Comparison of ENCODE assay signal across 14 cellular contexts in the genomic region with DNA sequence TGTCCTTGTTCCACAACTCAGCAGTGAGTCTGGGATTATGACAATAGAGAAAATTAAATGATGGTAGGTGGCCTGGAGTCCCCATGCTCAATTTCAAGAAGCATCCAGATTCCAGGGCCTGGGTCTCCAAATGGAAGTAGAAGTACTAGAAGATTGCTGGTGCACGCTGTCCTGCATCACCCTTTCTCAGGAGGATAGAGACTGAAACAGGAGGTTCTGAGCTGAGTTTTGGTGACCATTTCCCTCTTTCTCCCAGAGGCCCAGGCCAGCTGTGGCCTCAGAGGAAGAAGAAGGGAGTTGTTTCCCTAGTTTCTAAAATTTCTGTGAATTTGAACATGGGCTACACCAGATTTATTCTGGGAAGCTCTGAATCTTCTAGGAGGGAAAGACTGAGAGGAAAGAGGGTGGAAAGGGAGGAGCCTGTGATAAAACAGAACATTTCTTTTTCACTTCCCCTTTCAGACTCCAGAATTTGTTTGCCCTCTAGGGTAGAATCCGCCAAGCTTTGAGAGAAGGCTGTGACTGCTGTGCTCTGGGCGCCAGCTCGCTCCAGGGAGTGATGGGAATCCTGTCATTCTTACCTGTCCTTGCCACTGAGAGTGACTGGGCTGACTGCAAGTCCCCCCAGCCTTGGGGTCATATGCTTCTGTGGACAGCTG. TPM values are rescaled to one million over a fixed set of nuclear protein-coding genes. Genes with fewer than 3 reads are reported as not detected.
A peak's percentile ranks its signal among the peaks of the same experiment; 100 is the strongest.
DNase-seq lines count a peak whose midpoint lies in the region; ATAC-seq and TF ChIP-seq lines count a peak whose summit lies in the region.
"Not testable (repeated sequence)": the region's sequence is repeated elsewhere in the genome, so short reads cannot be mapped to it uniquely, and the experiment has no call there.
"Had no signal": no experiment of that assay in that cellular context is flagged by ENCODE, and none has a peak within 500 bp of the region (broad histone marks: within the 10 kb centered on the region; RNA-seq: fewer than 3 reads in every experiment).

No MANE protein-coding gene starts in this region.

- not testable (repeated sequence) for H3K27me3 ChIP-seq in left lung

- H3K27ac ChIP-seq in left lung = not testable (repeated sequence)

- H3K9me3 ChIP-seq in left lung = not testable (repeated sequence)

- intact Hi-C loops in left lung (cut with DNase I) = not testable (repeated sequence)

- not testable (repeated sequence) for TF ChIP-seq CTCF in left lung (IDR thresholded peaks at IDR 0.05)

- peak; percentile 77 for ATAC-seq in GM18498 (IDR thresholded peaks at IDR 0.05; ENCODE audit: unreplicated experiment)
- peak; percentile 73 for ATAC-seq in GM18909 (IDR thresholded peaks at IDR 0.05; ENCODE audit: poor library complexity, unreplicated experiment)
- ATAC-seq in GM19468 (IDR thresholded peaks at IDR 0.05; ENCODE audit: extremely low read depth, unreplicated experiment) = peak; percentile 57
- ATAC-seq in GM21737 (IDR thresholded peaks at IDR 0.05; ENCODE audit: unreplicated experiment) = peak; percentile 54
- peak; percentile 82 for ATAC-seq in HG02885 (IDR thresholded peaks at IDR 0.05; ENCODE audit: poor library complexity, unreplicated experiment)
- peak; percentile 74 for ATAC-seq in HG03139 (IDR thresholded peaks at IDR 0.05; ENCODE audit: unreplicated experiment)
- peak; percentile 60 for ATAC-seq in HG03565 (IDR thresholded peaks at IDR 0.05; ENCODE audit: unreplicated experiment)
- peak; percentile 45 for ATAC-seq in left lung

- H3K36me3 ChIP-seq in left lung = not testable (repeated sequence)

- H3K4me3 ChIP-seq in left lung = not testable (repeated sequence)

- DNase-seq in left lung = not testable (repeated sequence)

- H3K4me1 ChIP-seq in left lung = not testable (repeated sequence)

RNA-seq across cellular contexts. Expression of gene FCGR3A, which starts 31.4 kb away (rescaled TPM):
- total RNA-seq in left lung = 100 to 1,000 TPM in 1 of 2 donors, 10 to 100 TPM in 1; 56.3 to 237 TPM
- total RNA-seq: activated T-helper 17 cell treated with anti-CD3 and anti-CD28 coated beads, Interleukin-2, amount 50 U/mL, for 72 hours; astrocyte; GM23248; HT1080; progenitor cell of endocrine pancreas; T-helper 2 cell treated with Interferon-gamma antibody and Interleukin-4, amounts not matched to agents 100 ng/mL and 5 ng/mL, for 36 hours had no signal

RNA-seq across cellular contexts. Expression of gene FCGR3B, which starts 50.0 kb away (rescaled TPM):
- total RNA-seq in left lung = 10 to 100 TPM in 1 of 2 donors, 1 to 10 TPM in 1; 7.8 to 74.8 TPM
- total RNA-seq: activated T-helper 17 cell treated with anti-CD3 and anti-CD28 coated beads, Interleukin-2, amount 50 U/mL, for 72 hours; astrocyte; GM23248; HT1080; progenitor cell of endocrine pancreas; T-helper 2 cell treated with Interferon-gamma antibody and Interleukin-4, amounts not matched to agents 100 ng/mL and 5 ng/mL, for 36 hours had no signal

RNA-seq across cellular contexts. Expression of gene HSPA6, which starts 56.7 kb away (rescaled TPM):
- total RNA-seq in left lung = 10 to 100 TPM in 1 of 2 donors, 1 to 10 TPM in 1; 7.1 to 18.7 TPM
- total RNA-seq: GM23248, progenitor cell of endocrine pancreas had no signal
